ENCODE assay signal across 16 cellular contexts in the genomic region with DNA sequence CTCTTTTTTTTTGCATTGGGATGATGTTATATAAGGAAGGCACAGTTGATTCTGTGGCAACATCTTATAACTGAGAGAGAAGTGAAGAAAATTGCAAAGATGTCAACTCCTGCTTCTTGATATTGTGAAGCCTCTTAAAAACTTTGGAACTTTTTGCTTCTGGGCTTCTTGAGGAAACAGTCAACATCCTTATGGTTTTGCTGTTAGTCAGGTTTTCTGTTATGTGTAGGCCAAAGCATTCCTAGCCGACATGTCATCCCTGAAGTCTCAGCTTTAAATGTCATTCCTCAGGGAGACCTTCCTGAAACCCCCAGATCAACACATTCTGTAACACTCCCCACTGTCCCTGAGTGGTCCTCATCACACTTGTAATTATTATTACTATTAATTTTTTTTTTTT. TPM values are rescaled to one million over a fixed set of nuclear protein-coding genes. Genes with fewer than 3 reads are reported as not detected.
DNase-seq lines count a peak whose midpoint lies in the region; ATAC-seq and TF ChIP-seq lines count a peak whose summit lies in the region.
"Had no signal": no experiment of that assay in that cellular context is flagged by ENCODE, and none has a peak within 500 bp of the region (broad histone marks: within the 10 kb centered on the region; RNA-seq: fewer than 3 reads in every experiment).

No MANE protein-coding gene starts in this region.

- no peak for ATAC-seq in HG02763 (IDR thresholded peaks at IDR 0.05; ENCODE audit: unreplicated experiment)
- ATAC-seq: naive thymus-derived CD8-positive, alpha-beta T cell had no signal

- POLR2A ChIA-PET in AG04450 (lab: Yijun Ruan, JAX), result no interaction called here

- H3K9me3 ChIP-seq in AG04450 (ENCODE audit: control insufficient read depth, insufficient read depth, low read length), result no peaks in the 10 kb centered on the region; the same call in 1 of the 2 replicates

- H3K27ac ChIP-seq in AG04450 (ENCODE audit: low read depth, low read length), result peak overlapping the region; percentile 57

- TF ChIP-seq CTCF in AG04450 (IDR thresholded peaks at IDR 0.05; ENCODE audit: low read depth, low read length), result no peak
- no peak for TF ChIP-seq CTCF in fibroblast of the aortic adventitia (IDR thresholded peaks at IDR 0.05; ENCODE audit: insufficient read depth, low read length)

- peak; percentile 47 for DNase-seq in AG04450 (ENCODE audit: low read depth, low spot score)
- DNase-seq in NCI-H226, result peak; percentile 37
- DNase-seq in fibroblast of the aortic adventitia (ENCODE audit: low read depth), result peak; percentile 63
- no peak for DNase-seq in SHP77 (lab: John Stamatoyannopoulos, UW)
- DNase-seq in MV-4-11 (lab: John Stamatoyannopoulos, UW), result no peak
- DNase-seq: activated CD4-positive, alpha-beta T cell treated with anti-CD3 and anti-CD28 coated beads, Interleukin-2, amount 10 ng/mL, durations not matched to agents 24 days and 14 days; effector memory CD4-positive, alpha-beta T cell; H7; left colon; naive thymus-derived CD8-positive, alpha-beta T cell; NCI-H2081; retina; RPMI8226 had no signal

- H3K4me3 ChIP-seq in AG04450 (ENCODE audit: low read depth, low read length) (no peak overlapping the region), fibroblast of the aortic adventitia (ENCODE audit: low read depth, low read length) (no peak overlapping the region)

- CTCF ChIA-PET in AG04450 (lab: Charles Lee), result interaction anchor here (6.3 kb wide), 1 partner anchor 32 kb away, joined by 39 read pairs; no protein-coding TSS in a partner anchor

- H3K27me3 ChIP-seq in AG04450 (ENCODE audit: control insufficient read depth, insufficient read depth, low read length), result no peaks in the 10 kb centered on the region

RNA-seq across cellular contexts. Expression of gene FALEC, which starts 12.6 kb away (rescaled TPM):
- polyA plus RNA-seq in AG04450 (2011; rRNA removed), result not detected in 2 replicates
- polyA minus RNA-seq in AG04450 (2011; rRNA and poly(A)+ RNA removed), result not detected in 2 replicates
- not detected in 2 replicates for total RNA-seq in fibroblast of the aortic adventitia (ENCODE audit: low replicate concordance)
- total RNA-seq: activated CD4-positive, alpha-beta T cell treated with anti-CD3 and anti-CD28 coated beads, Interleukin-2, amount 10 ng/mL, durations not matched to agents 24 days and 14 days; activated T-helper 1 cell treated with anti-CD3 and anti-CD28 coated beads, Interleukin-12 subunit alpha, Interleukin-12 subunit beta, Interleukin-2, Interleukin-4 antibody, amounts not matched to agents 30 ng/mL and 10 ng/mL and 1 ng/mL, durations not matched to agents 14 hours and 24 hours and 36 hours; left colon; T-helper 2 cell treated with Interferon-gamma antibody and Interleukin-4, amounts not matched to agents 100 ng/mL and 5 ng/mL, for 36 hours had no signal

RNA-seq across cellular contexts. Expression of gene ECM1, which starts 20.3 kb away (rescaled TPM):
- polyA plus RNA-seq in AG04450 (2011; rRNA removed), result 122 and 163 TPM in 2 replicates
- 55.8 and 69.9 TPM in 2 replicates for polyA minus RNA-seq in AG04450 (2011; rRNA and poly(A)+ RNA removed)
- total RNA-seq in fibroblast of the aortic adventitia (ENCODE audit: low replicate concordance), result 8.0 and 45.2 TPM in 2 replicates

RNA-seq across cellular contexts. Expression of gene ADAMTSL4, which starts 21.0 kb away (rescaled TPM):
- polyA plus RNA-seq in AG04450 (2011; rRNA removed), result 4.2 and 4.9 TPM in 2 replicates
- 3.0 and 3.8 TPM in 2 replicates for polyA minus RNA-seq in AG04450 (2011; rRNA and poly(A)+ RNA removed)
- 11.9 and 13.0 TPM in 2 replicates for total RNA-seq in fibroblast of the aortic adventitia (ENCODE audit: low replicate concordance)

RNA-seq across cellular contexts. Expression of gene TARS2, which starts 41.0 kb away (rescaled TPM):
- polyA plus RNA-seq in AG04450 (2011; rRNA removed), result 14.5 and 14.6 TPM in 2 replicates
- polyA minus RNA-seq in AG04450 (2011; rRNA and poly(A)+ RNA removed), result 19.6 and 22.8 TPM in 2 replicates
- total RNA-seq in fibroblast of the aortic adventitia (ENCODE audit: low replicate concordance), result 9.8 and 15.9 TPM in 2 replicates

RNA-seq across cellular contexts. Expression of gene MCL1, which starts 51.2 kb away (rescaled TPM):
- polyA plus RNA-seq in AG04450 (2011; rRNA removed), result 107 and 138 TPM in 2 replicates
- polyA minus RNA-seq in AG04450 (2011; rRNA and poly(A)+ RNA removed), result 160 and 170 TPM in 2 replicates
- total RNA-seq in fibroblast of the aortic adventitia (ENCODE audit: low replicate concordance), result 130 and 212 TPM in 2 replicates

Comparison
In these comparisons a context has a peak if more than half of its experiments do, and no peak if none do; other contexts are left out.
1. DNase-seq: peak in AG04450 (single experiment), NCI-H226 (single experiment) and fibroblast of the aortic adventitia (single experiment); none in SHP77 (0 of 2) and MV-4-11 (single experiment).